Comparison of ENCODE assay signal across 1 cellular context in the genomic region with DNA sequence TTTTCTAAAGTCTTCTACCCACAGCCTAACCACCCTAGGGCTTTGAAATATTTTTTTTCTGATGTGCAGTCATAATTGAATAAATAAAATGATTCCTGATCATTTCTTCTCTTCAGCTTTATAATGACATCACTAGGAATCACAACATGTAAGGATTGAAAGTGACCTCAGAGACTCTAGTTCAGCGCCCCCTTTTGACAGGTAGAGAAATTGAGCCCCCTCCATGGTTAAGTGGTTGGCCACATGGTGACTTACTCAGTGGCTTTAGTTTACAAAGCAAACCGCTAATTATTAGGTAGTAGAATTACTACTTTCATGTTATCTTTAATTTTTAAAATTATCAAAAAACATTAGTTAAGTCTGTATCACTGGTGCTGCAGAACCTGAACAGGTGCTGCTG.
TF ChIP-seq lines count a peak whose summit lies in the region.

No MANE protein-coding gene starts in this region.

TF ChIP-seq in WTC11, 78 proteins besides CTCF, POLR2A, EP300 and RAD21 (continued from another document):
- TF ChIP-seq, protein P1, sequence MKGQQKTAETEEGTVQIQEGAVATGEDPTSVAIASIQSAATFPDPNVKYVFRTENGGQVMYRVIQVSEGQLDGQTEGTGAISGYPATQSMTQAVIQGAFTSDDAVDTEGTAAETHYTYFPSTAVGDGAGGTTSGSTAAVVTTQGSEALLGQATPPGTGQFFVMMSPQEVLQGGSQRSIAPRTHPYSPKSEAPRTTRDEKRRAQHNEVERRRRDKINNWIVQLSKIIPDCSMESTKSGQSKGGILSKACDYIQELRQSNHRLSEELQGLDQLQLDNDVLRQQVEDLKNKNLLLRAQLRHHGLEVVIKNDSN (CRISPR knock-in tag; IDR thresholded peaks at IDR 0.05) = no peak
- TF ChIP-seq, protein P2, sequence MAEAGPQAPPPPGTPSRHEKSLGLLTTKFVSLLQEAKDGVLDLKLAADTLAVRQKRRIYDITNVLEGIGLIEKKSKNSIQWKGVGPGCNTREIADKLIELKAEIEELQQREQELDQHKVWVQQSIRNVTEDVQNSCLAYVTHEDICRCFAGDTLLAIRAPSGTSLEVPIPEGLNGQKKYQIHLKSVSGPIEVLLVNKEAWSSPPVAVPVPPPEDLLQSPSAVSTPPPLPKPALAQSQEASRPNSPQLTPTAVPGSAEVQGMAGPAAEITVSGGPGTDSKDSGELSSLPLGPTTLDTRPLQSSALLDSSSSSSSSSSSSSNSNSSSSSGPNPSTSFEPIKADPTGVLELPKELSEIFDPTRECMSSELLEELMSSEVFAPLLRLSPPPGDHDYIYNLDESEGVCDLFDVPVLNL (CRISPR knock-in tag; IDR thresholded peaks at IDR 0.05; ENCODE audit: borderline replicate concordance, low read depth) = no peak
- TF ChIP-seq GRHL2 (CRISPR knock-in tag; IDR thresholded peaks at IDR 0.05; ENCODE audit: insufficient replicate concordance, severe bottlenecking) (no peak), HMGA2 (CRISPR knock-in tag; IDR thresholded peaks at IDR 0.05) (no peak), MYBL2 (CRISPR knock-in tag; IDR thresholded peaks at IDR 0.05) (no peak)
- TF ChIP-seq, protein P3, sequence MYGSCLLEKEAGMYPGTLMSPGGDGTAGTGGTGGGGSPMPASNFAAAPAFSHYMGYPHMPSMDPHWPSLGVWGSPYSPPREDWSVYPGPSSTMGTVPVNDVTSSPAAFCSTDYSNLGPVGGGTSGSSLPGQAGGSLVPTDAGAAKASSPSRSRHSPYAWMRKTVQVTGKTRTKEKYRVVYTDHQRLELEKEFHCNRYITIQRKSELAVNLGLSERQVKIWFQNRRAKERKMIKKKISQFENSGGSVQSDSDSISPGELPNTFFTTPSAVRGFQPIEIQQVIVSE (CRISPR knock-in tag; IDR thresholded peaks at IDR 0.05; ENCODE audit: borderline replicate concordance) = no peak
- TF ChIP-seq, protein P4, sequence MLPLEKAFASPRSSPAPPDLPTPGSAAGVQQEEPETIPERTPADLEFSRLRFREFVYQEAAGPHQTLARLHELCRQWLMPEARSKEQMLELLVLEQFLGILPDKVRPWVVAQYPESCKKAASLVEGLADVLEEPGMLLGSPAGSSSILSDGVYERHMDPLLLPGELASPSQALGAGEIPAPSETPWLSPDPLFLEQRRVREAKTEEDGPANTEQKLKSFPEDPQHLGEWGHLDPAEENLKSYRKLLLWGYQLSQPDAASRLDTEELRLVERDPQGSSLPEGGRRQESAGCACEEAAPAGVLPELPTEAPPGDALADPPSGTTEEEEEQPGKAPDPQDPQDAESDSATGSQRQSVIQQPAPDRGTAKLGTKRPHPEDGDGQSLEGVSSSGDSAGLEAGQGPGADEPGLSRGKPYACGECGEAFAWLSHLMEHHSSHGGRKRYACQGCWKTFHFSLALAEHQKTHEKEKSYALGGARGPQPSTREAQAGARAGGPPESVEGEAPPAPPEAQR (CRISPR knock-in tag; IDR thresholded peaks at IDR 0.05) = no peak
- TF ChIP-seq, protein P5, sequence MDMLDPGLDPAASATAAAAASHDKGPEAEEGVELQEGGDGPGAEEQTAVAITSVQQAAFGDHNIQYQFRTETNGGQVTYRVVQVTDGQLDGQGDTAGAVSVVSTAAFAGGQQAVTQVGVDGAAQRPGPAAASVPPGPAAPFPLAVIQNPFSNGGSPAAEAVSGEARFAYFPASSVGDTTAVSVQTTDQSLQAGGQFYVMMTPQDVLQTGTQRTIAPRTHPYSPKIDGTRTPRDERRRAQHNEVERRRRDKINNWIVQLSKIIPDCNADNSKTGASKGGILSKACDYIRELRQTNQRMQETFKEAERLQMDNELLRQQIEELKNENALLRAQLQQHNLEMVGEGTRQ (CRISPR knock-in tag; IDR thresholded peaks at IDR 0.05) = no peak
